In genomic region chr7:129611246-129612111, GRCh38 we compare ENCODE assay signal across 8 cellular contexts. TPM values are rescaled to one million over a fixed set of nuclear protein-coding genes. Genes with fewer than 3 reads are reported as not detected.
DNase-seq lines count a peak whose midpoint lies in the region; ATAC-seq, FAIRE-seq and TF ChIP-seq lines count a peak whose summit lies in the region.

NRF1 (plus strand) TSS chr7:129611720; CDS start chr7:129657352, 45,632 bp downstream.

- no peak for FAIRE-seq in HepG2 (lab: Jason Lieb, UNC)

- intact Hi-C loops in HepG2 (cut with micrococcal nuclease; ENCODE audit: unreplicated experiment), result loop anchor here (1.0 kb wide), 1 partner anchor 24 kb away; no protein-coding TSS in a partner anchor

- peak within 1 kb of the TSS; percentile 96 for H3K9ac ChIP-seq in HepG2 (ENCODE audit: insufficient read depth, low read depth, low read length)

- peak within 1 kb of the TSS; percentile 11 for H2AFZ ChIP-seq in HepG2 (ENCODE audit: low read length)

- TF ChIP-seq RAD21 in HepG2 (CRISPR knock-in tag; IDR thresholded peaks at IDR 0.05), result peak; percentile 63

- 0% methylated on average over 15 of the region's 98 CpGs for WGBS in HepG2 (ENCODE audit: low lambda C conversion rate)

- no peaks in the 10 kb centered on the region for H3K27me3 ChIP-seq in BE2C
- H3K27me3 ChIP-seq in HepG2 (ENCODE audit: control insufficient read depth in 1 of 2, insufficient read depth in 2 of 2, low read length in 2 of 2), result no peaks in the 10 kb centered on the region; a peak in 1 of 5 replicates

- H3K9me3 ChIP-seq in BE2C, result no peaks in the 10 kb centered on the region
- H3K9me3 ChIP-seq in HepG2 (ENCODE audit: low read length), result no peaks in the 10 kb centered on the region

- H3K36me3 ChIP-seq in BE2C (peaks cover 22% of the 10 kb centered on the region), HepG2 (replicated peaks in 1 of 2; ENCODE audit: control insufficient read depth in 1 of 2, insufficient read depth in 2 of 2, low read length in 2 of 2) (peaks cover 2 to 6% of the 10 kb centered on the region in 2 experiments; a peak in 3 of 5 replicates)

- TF ChIP-seq POLR2A in HepG2 (IDR thresholded peaks at IDR 0.05; ENCODE audit: insufficient read depth in 1 of 2, low read depth in 2 of 2, low read length in 2 of 2), result peak; percentile 90 to 95

- in situ Hi-C loops in HepG2 (cut with HindIII; ENCODE audit: extremely low pct_ligation_motif_present, low pct_unique_long_range_greater_than_20kb), result no loop called here

- peak within 1 kb of the TSS; percentile 91 for H3K4me2 ChIP-seq in HepG2 (ENCODE audit: low read depth, low read length)

- H3K4me3 ChIP-seq in BE2C (ENCODE audit: low read depth, low read length) (peak within 1 kb of the TSS; percentile 84), HepG2 (replicated peaks in 1 of 3; ENCODE audit: insufficient read depth in 1 of 3, low read depth in 2 of 3, low read length in 3 of 3) (peak within 1 kb of the TSS; percentile 92 to 94 (median 94))

- DNase-seq in BE2C, result peak; percentile 96
- DNase-seq in NCI-H526 treated with DMSO at 0.1 percent for 48 hours (lab: John Stamatoyannopoulos, UW), result peak; percentile 91
- peak; percentile 92 for DNase-seq in activated CD4-positive, alpha-beta T cell treated with anti-CD3 and anti-CD28 coated beads, Interleukin-2, amount 50 U/mL, for 1 hour
- peak; percentile 83 for DNase-seq in dedifferentiated amniotic fluid mesenchymal stem cell (ENCODE audit: extremely low spot score)
- peak; percentile 67 for DNase-seq in HepG2 (ENCODE audit: low spot score)
- DNase-seq in stimulated activated CD4-positive, alpha-beta T cell treated with anti-CD3 and anti-CD28 coated beads, Interleukin-2, amount 100 ng/mL, for 48 hours, result peak; percentile 87 to 88

- CTCF ChIA-PET in HepG2 (lab: Yijun Ruan, JAX; ENCODE audit: low intra/inter-chr PET ratio, low total read pairs), result interaction anchor here (2.6 kb wide), 1 partner anchor 24 kb away, joined by 12 read pairs; no protein-coding TSS in a partner anchor

- H3K79me2 ChIP-seq in HepG2 (ENCODE audit: insufficient read depth, low read length), result peaks cover 59% of the 10 kb centered on the region

- POLR2A ChIA-PET in HepG2 (lab: Yijun Ruan, JAX), result interaction anchor here (0.6 to 1.5 kb wide), 6 partner anchors 11 to 42 kb away, joined by 3 to 6 read pairs (median 4); no protein-coding TSS in a partner anchor

- H4K20me1 ChIP-seq in HepG2 (ENCODE audit: insufficient read depth, low read length), result peaks cover 8% of the 10 kb centered on the region; the same call in 1 of the 2 replicates

- ATAC-seq in GM19043 (IDR thresholded peaks at IDR 0.05; ENCODE audit: low read depth, unreplicated experiment), result peak; percentile 58
- peak; percentile 48 for ATAC-seq in HG03378 (IDR thresholded peaks at IDR 0.05; ENCODE audit: unreplicated experiment)
- ATAC-seq in HepG2, result peak; percentile 94

- H3K4me1 ChIP-seq in BE2C (0 out of 2 replicates have a peak, but pooled peaks cover 4% of the 10 kb centered on the region), HepG2 (ENCODE audit: insufficient read depth, low read length) (peaks cover 54% of the 10 kb centered on the region)

- H3K27ac ChIP-seq in HepG2 (ENCODE audit: extremely low read length, insufficient read depth, low read length), result peak within 1 kb of the TSS; percentile 94

- TF ChIP-seq EP300 in HepG2 (IDR thresholded peaks at IDR 0.05; ENCODE audit: low read depth in 2 of 2, low read length in 2 of 2) (no peak), HepG2 (CRISPR knock-in tag; IDR thresholded peaks at IDR 0.05; ENCODE audit: borderline replicate concordance) (no peak; the same call in 1 of the 2 replicates)

- TF ChIP-seq CTCF in BE2C (IDR thresholded peaks at IDR 0.05; ENCODE audit: low read depth, low read length) (no peak), HepG2 (CRISPR knock-in tag; IDR thresholded peaks at IDR 0.05) (peak; percentile 37)

- BruUV-seq in HepG2 (replicated peaks; lab: Mats Ljungman, UMichigan), result TSS peak; percentile 67

TF ChIP-seq in HepG2, 621 proteins besides CTCF, POLR2A, EP300 and RAD21 (continues in another document):
- TF ChIP-seq, protein P1, sequence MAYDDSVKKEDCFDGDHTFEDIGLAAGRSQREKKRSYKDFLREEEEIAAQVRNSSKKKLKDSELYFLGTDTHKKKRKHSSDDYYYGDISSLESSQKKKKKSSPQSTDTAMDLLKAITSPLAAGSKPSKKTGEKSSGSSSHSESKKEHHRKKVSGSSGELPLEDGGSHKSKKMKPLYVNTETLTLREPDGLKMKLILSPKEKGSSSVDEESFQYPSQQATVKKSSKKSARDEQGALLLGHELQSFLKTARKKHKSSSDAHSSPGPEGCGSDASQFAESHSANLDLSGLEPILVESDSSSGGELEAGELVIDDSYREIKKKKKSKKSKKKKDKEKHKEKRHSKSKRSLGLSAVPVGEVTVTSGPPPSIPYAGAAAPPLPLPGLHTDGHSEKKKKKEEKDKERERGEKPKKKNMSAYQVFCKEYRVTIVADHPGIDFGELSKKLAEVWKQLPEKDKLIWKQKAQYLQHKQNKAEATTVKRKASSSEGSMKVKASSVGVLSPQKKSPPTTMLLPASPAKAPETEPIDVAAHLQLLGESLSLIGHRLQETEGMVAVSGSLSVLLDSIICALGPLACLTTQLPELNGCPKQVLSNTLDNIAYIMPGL (CRISPR knock-in tag; IDR thresholded peaks at IDR 0.05; ENCODE audit: borderline replicate concordance in 1 of 2, low read depth in 1 of 2), result peak; percentile 91 to 93
- TF ChIP-seq PBX3 (CRISPR knock-in tag; IDR thresholded peaks at IDR 0.05; ENCODE audit: borderline replicate concordance) (no peak), NPAS2 (CRISPR knock-in tag; IDR thresholded peaks at IDR 0.05; ENCODE audit: borderline replicate concordance) (no peak), YEATS2 (CRISPR knock-in tag; IDR thresholded peaks at IDR 0.05; ENCODE audit: borderline replicate concordance) (0 out of 2 replicates have a peak, but pooled peaks have one; percentile 59), HMG20A (CRISPR knock-in tag; IDR thresholded peaks at IDR 0.05; ENCODE audit: borderline replicate concordance) (no peak), CENPT (CRISPR knock-in tag; IDR thresholded peaks at IDR 0.05; ENCODE audit: low read depth) (peak; percentile 72), PHF8 (CRISPR knock-in tag; IDR thresholded peaks at IDR 0.05) (peak; percentile 91), ZBTB7B (CRISPR knock-in tag; IDR thresholded peaks at IDR 0.05) (peak; percentile 21; the same call in 1 of the 2 replicates), GABPB1 (CRISPR knock-in tag; IDR thresholded peaks at IDR 0.05) (peak; percentile 81), SIN3B (IDR thresholded peaks at IDR 0.05; ENCODE audit: low read length) (no peak)
- TF ChIP-seq, protein P2, sequence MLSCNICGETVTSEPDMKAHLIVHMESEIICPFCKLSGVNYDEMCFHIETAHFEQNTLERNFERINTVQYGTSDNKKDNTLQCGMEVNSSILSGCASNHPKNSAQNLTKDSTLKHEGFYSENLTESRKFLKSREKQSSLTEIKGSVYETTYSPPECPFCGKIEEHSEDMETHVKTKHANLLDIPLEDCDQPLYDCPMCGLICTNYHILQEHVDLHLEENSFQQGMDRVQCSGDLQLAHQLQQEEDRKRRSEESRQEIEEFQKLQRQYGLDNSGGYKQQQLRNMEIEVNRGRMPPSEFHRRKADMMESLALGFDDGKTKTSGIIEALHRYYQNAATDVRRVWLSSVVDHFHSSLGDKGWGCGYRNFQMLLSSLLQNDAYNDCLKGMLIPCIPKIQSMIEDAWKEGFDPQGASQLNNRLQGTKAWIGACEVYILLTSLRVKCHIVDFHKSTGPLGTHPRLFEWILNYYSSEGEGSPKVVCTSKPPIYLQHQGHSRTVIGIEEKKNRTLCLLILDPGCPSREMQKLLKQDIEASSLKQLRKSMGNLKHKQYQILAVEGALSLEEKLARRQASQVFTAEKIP (CRISPR knock-in tag; IDR thresholded peaks at IDR 0.05; ENCODE audit: borderline replicate concordance), result no peak

RNA-seq across cellular contexts. Expression of gene NRF1, which starts in this region (rescaled TPM):
- 19.9 TPM for polyA plus RNA-seq in BE2C (2012; ENCODE audit: insufficient read depth, insufficient read length, low read depth)
- 10.1 and 16.2 TPM in 2 replicates for total RNA-seq in HepG2 (2016; rRNA removed; fragmentation: Illumina TruSeq; extraction: Trizol)
- total RNA-seq in HepG2 (2016; cell fraction: cytosol; rRNA removed; fragmentation: Illumina TruSeq; extraction: Trizol; ENCODE audit: low read depth), result 10.9 TPM in 2 replicates
- 10.6 and 17.7 TPM in 2 replicates for total RNA-seq in HepG2 (2016; cell fraction: insoluble cytoplasmic fraction; rRNA removed; fragmentation: Illumina TruSeq; extraction: Trizol)
- total RNA-seq in HepG2 (2016; cell fraction: membrane; rRNA removed; fragmentation: Illumina TruSeq; extraction: Trizol), result 9.0 and 11.3 TPM in 2 replicates
- 17.2 and 20.8 TPM in 2 replicates for total RNA-seq in HepG2 (2016; cell fraction: nucleus; rRNA removed; fragmentation: Illumina TruSeq; extraction: Trizol)
- polyA plus RNA-seq in HepG2 (2011; rRNA removed), result 9.3 and 11.0 TPM in 2 replicates
- 8.8 and 9.7 TPM in 2 replicates for polyA plus RNA-seq in HepG2 (2011; cell fraction: cytosol; rRNA removed)
- 13.7 and 15.4 TPM in 2 replicates for polyA plus RNA-seq in HepG2 (2011; cell fraction: nucleus; rRNA removed)
- polyA plus RNA-seq in HepG2 (2012), result 7.3 and 7.6 TPM in 2 replicates
- 1.5 and 1.6 TPM in 2 replicates for polyA plus RNA-seq in HepG2 (2016; cell fraction: cytosol; fragmentation: Illumina TruSeq; extraction: Trizol; ENCODE audit: low read depth)
- polyA plus RNA-seq in HepG2 (2016; cell fraction: insoluble cytoplasmic fraction; fragmentation: Illumina TruSeq; extraction: Trizol; ENCODE audit: low read depth), result 14.0 and 14.7 TPM in 2 replicates
- polyA plus RNA-seq in HepG2 (2016; cell fraction: membrane; fragmentation: Illumina TruSeq; extraction: Trizol; ENCODE audit: low read depth), result 3.5 and 4.0 TPM in 2 replicates
- polyA plus RNA-seq in HepG2 (2016; cell fraction: nucleus; fragmentation: Illumina TruSeq; extraction: Trizol; ENCODE audit: insufficient read depth, low read depth), result 17.5 and 20.4 TPM in 2 replicates
- polyA minus RNA-seq in HepG2 (2011; rRNA and poly(A)+ RNA removed; ENCODE audit: low replicate concordance), result 33.4 and 59.8 TPM in 2 replicates
- polyA minus RNA-seq in HepG2 (2011; cell fraction: cytosol; rRNA and poly(A)+ RNA removed), result 8.1 and 8.9 TPM in 2 replicates
- polyA minus RNA-seq in HepG2 (2011; cell fraction: nucleus; rRNA and poly(A)+ RNA removed), result 27.0 and 28.1 TPM in 2 replicates

Comparison
In these comparisons a context has a peak if more than half of its experiments do, and no peak if none do; other contexts are left out.
1. Peak in every context shown above with its lines: DNase-seq, ATAC-seq, H3K4me3 ChIP-seq and H3K27ac ChIP-seq.